In the genomic region with DNA sequence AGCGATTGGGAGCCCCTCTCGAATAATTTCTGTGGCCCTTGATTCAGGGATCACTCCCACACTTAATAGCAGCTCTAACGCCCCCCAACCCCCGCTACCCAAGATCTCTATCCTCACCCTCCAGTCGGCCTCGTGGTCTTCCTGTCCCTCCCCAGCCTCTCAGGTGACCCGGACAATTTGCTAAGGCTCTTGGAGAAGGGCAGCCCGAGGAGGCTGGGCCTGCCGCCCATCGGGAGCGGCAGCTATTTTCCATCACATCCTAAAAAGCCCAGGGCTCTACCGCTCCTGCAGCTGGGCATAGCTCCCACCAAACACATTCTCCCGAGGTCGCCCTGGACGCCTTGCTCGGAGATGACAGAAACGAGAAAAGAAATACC, we compare ENCODE assay signal across 8 cellular contexts. TPM values are rescaled to one million over a fixed set of nuclear protein-coding genes. Genes with fewer than 3 reads are reported as not detected.
DNase-seq lines count a peak whose midpoint lies in the region; ATAC-seq and TF ChIP-seq lines count a peak whose summit lies in the region.

No MANE protein-coding gene starts in this region.

- 0 out of 2 replicates have a peak overlapping the region, but pooled peaks have one; percentile 17 for H2AFZ ChIP-seq in PC-3 (ENCODE audit: low read length)

- POLR2A ChIA-PET in CD4-positive, alpha-beta memory T cell (lab: Charles Lee; ENCODE audit: partially characterized antibody), result interaction anchor here (1.2 to 4.8 kb wide), 3 partner anchors 13 to 31 kb away, joined by 3 to 41 read pairs (median 40); partner anchors contain the start of gene CSRP1
- POLR2A ChIA-PET in PC-3 (lab: Charles Lee; ENCODE audit: unreplicated experiment), result interaction anchor here (0.6 to 1.2 kb wide), 5 partner anchors 14 to 33 kb away, joined by 4 to 11 read pairs (median 7); no protein-coding TSS in a partner anchor

- intact Hi-C loops in CD4-positive, alpha-beta memory T cell (cut with micrococcal nuclease), result loop anchor here (1.0 kb wide), 1 partner anchor 33 kb away; no protein-coding TSS in a partner anchor
- intact Hi-C loops in PC-3 (cut with micrococcal nuclease), result loop anchor here (5.0 kb wide), 1 partner anchor 231 kb away; no protein-coding TSS in a partner anchor

- H3K4me2 ChIP-seq in PC-3 (ENCODE audit: low read length), result peak overlapping the region; percentile 80

- TF ChIP-seq CTCF in PC-3 (conservative IDR thresholded peaks at IDR 0.05; ENCODE audit: low read depth, low read length), result no peak
- no peak for TF ChIP-seq CTCF in neutrophil (IDR thresholded peaks at IDR 0.05)

- H3K9me2 ChIP-seq in PC-3 (replicated peaks; ENCODE audit: low read length), result no peaks in the 10 kb centered on the region

- BruUV-seq in PC-3 (replicated peaks; lab: Mats Ljungman, UMichigan), result TSS peak; percentile 100

- H3K9me3 Mint-ChIP-seq in CD4-positive, alpha-beta memory T cell, result peaks cover 0 to 2% (median 0%) of the 10 kb centered on the region in 8 donors

- H3K27ac ChIP-seq in CD4-positive, alpha-beta memory T cell (ENCODE audit: low read depth, low read length), result no peak overlapping the region
- H3K27ac ChIP-seq in PC-3 (ENCODE audit: low read length), result peak overlapping the region; percentile 72
- peak overlapping the region; percentile 75 to 98 for H3K27ac ChIP-seq in esophagus (ENCODE audit: low read depth in 2 of 2, low read length in 1 of 2)
- no peak overlapping the region for H3K27ac ChIP-seq in neutrophil

- no peaks in the 10 kb centered on the region for H4K20me1 ChIP-seq in PC-3 (ENCODE audit: low read length)

- H3K27ac Mint-ChIP-seq in CD4-positive, alpha-beta memory T cell, result peak overlapping the region in 3 of 7 donors; percentile 18 to 83 (median 52)

- CTCF ChIA-PET in CD4-positive, alpha-beta memory T cell (lab: Charles Lee; ENCODE audit: partially characterized antibody), result interaction anchor here (0.5 to 22.2 kb wide), 18 partner anchors 9 to 88 kb away, joined by 3 to 714 read pairs (median 4); partner anchors contain the start of gene CSRP1
- CTCF ChIA-PET in PC-3 (lab: Charles Lee), result interaction anchor here (1.0 to 3.9 kb wide), 5 partner anchors 19 to 45 kb away, joined by 3 to 67 read pairs (median 30); no protein-coding TSS in a partner anchor

- peak overlapping the region; percentile 52 for H3K4me3 ChIP-seq in CD4-positive, alpha-beta memory T cell (ENCODE audit: low read length in 2 of 2)
- H3K4me3 ChIP-seq in PC-3 (ENCODE audit: low read length) (peak overlapping the region; percentile 52), esophagus (ENCODE audit: low read depth in 1 of 2, low read length in 2 of 2) (peak overlapping the region in 1 of 2 donors; percentile 20), neutrophil (ENCODE audit: low read depth in 1 of 2, low read length in 1 of 2) (peak overlapping the region; percentile 64 to 65)

- peaks cover 25% of the 10 kb centered on the region for H3K4me1 ChIP-seq in CD4-positive, alpha-beta memory T cell (ENCODE audit: insufficient read depth, low read length)
- peaks cover 26% of the 10 kb centered on the region for H3K4me1 ChIP-seq in PC-3 (ENCODE audit: insufficient read depth, low read length)
- H3K4me1 ChIP-seq in esophagus (ENCODE audit: control insufficient read depth in 2 of 2, insufficient read depth in 2 of 2, low read length in 1 of 2), result peaks cover 0 to 8% of the 10 kb centered on the region in 2 donors
- H3K4me1 ChIP-seq in neutrophil (ENCODE audit: control insufficient read depth in 1 of 2, insufficient read depth in 1 of 2, low read depth in 1 of 2, low read length in 1 of 2), result peaks cover 28 to 29% of the 10 kb centered on the region in 2 experiments

- peak; percentile 3; the same call in 1 of the 2 replicates for ATAC-seq in PC-3

- H3K4me1 Mint-ChIP-seq in CD4-positive, alpha-beta memory T cell, result peaks cover 5 to 29% (median 19%) of the 10 kb centered on the region in 4 donors

- H3K9me3 ChIP-seq in CD4-positive, alpha-beta memory T cell (ENCODE audit: control insufficient read depth in 1 of 2, low read length in 2 of 2), result no peaks in the 10 kb centered on the region
- H3K9me3 ChIP-seq in PC-3 (ENCODE audit: low read length) (no peaks in the 10 kb centered on the region), esophagus (ENCODE audit: control insufficient read depth in 2 of 2, insufficient read depth in 1 of 2, low read depth in 1 of 2, low read length in 1 of 2) (no peaks in the 10 kb centered on the region), neutrophil (no peaks in the 10 kb centered on the region)

- H3K4me3 Mint-ChIP-seq in CD4-positive, alpha-beta memory T cell, result peak overlapping the region; percentile 75 to 86 (median 82)

- WGBS in esophagus, 2 donors, result 3 to 7% methylated on average over 17 of the region's 17 CpGs

- H3F3A ChIP-seq in PC-3 (ENCODE audit: low read length, unreplicated experiment), result no peaks in the 10 kb centered on the region

- peak overlapping the region; percentile 62 for H3K9ac ChIP-seq in PC-3 (ENCODE audit: low read length)

- H3K36me3 Mint-ChIP-seq in CD4-positive, alpha-beta memory T cell, result peaks cover 3 to 22% of the 10 kb centered on the region in 2 donors

- no peak for DNase-seq in CD4-positive, alpha-beta memory T cell
- DNase-seq in PC-3 (no peak), hippocampal formation (lab: John Stamatoyannopoulos, UW) (no peak), SHP77 (lab: John Stamatoyannopoulos, UW) (no peak)
- DNase-seq in activated effector memory CD4-positive, alpha-beta T cell treated with Interleukin-2 at 50 U/mL for 16 hours, result no peak
- DNase-seq in stimulated activated CD4-positive, alpha-beta T cell treated with anti-CD3 and anti-CD28 coated beads, Interleukin-1b, Interleukin-23, amount 100 ng/mL, for 48 hours, result no peak

- peaks cover 4% of the 10 kb centered on the region for H3K36me3 ChIP-seq in CD4-positive, alpha-beta memory T cell (ENCODE audit: insufficient read depth, low read length)
- peaks cover 17% of the 10 kb centered on the region for H3K36me3 ChIP-seq in PC-3 (ENCODE audit: low read depth, low read length)
- peaks cover 4 to 19% of the 10 kb centered on the region in 2 donors for H3K36me3 ChIP-seq in esophagus (ENCODE audit: control insufficient read depth in 2 of 2, insufficient read depth in 2 of 2, low read length in 1 of 2)
- peaks cover 27% of the 10 kb centered on the region for H3K36me3 ChIP-seq in neutrophil

- peaks cover 4 to 11% of the 10 kb centered on the region in 2 donors for H3K27me3 Mint-ChIP-seq in CD4-positive, alpha-beta memory T cell

- peaks cover 5% of the 10 kb centered on the region for H3K27me3 ChIP-seq in CD4-positive, alpha-beta memory T cell (ENCODE audit: insufficient read depth, low read length)
- H3K27me3 ChIP-seq in PC-3 (ENCODE audit: low read length) (no peaks in the 10 kb centered on the region), esophagus (ENCODE audit: control insufficient read depth in 1 of 2, insufficient read depth in 2 of 2, low read length in 2 of 2) (no peaks in the 10 kb centered on the region), neutrophil (peaks cover 18% of the 10 kb centered on the region)

- H3K79me2 ChIP-seq in PC-3 (ENCODE audit: low read length), result no peaks in the 10 kb centered on the region

RNA-seq across cellular contexts. Expression of gene PHLDA3, which starts 12.0 kb away (rescaled TPM):
- 1 to 10 TPM; 7.0 to 7.8 TPM for total RNA-seq in CD4-positive, alpha-beta memory T cell
- 1 to 10 TPM in 1 of 2 donors, under 1 TPM in 1; 0.30 to 1.1 TPM for polyA plus RNA-seq in CD4-positive, alpha-beta memory T cell
- 216 and 349 TPM in 2 replicates for total RNA-seq in PC-3 (2014; rRNA removed)
- 10 to 100 TPM; 40.4 to 76.9 TPM for polyA plus RNA-seq in esophagus

RNA-seq across cellular contexts. Expression of gene CSRP1, which starts 25.9 kb away (rescaled TPM):
- total RNA-seq in CD4-positive, alpha-beta memory T cell, result 10 to 100 TPM; 34.2 to 36.0 TPM
- 10 to 100 TPM; 74.6 to 79.3 TPM for polyA plus RNA-seq in CD4-positive, alpha-beta memory T cell
- total RNA-seq in PC-3 (2014; rRNA removed), result 147 and 189 TPM in 2 replicates
- 100 to 1,000 TPM; 174 to 333 TPM for polyA plus RNA-seq in esophagus

RNA-seq across cellular contexts. Expression of gene NAV1, which starts 57.9 kb away (rescaled TPM):
- total RNA-seq in CD4-positive, alpha-beta memory T cell, result 1 to 10 TPM; 4.7 TPM
- polyA plus RNA-seq in CD4-positive, alpha-beta memory T cell, result 1 to 10 TPM in 1 of 2 donors, under 1 TPM in 1; 0.29 to 2.8 TPM
- total RNA-seq in PC-3 (2014; rRNA removed), result 2.6 and 6.5 TPM in 2 replicates
- polyA plus RNA-seq in esophagus, result 1 to 10 TPM; 3.9 to 4.6 TPM

RNA-seq across cellular contexts. Expression of gene TNNI1, which starts 59.5 kb away (rescaled TPM):
- not detected for total RNA-seq in CD4-positive, alpha-beta memory T cell
- not detected for polyA plus RNA-seq in CD4-positive, alpha-beta memory T cell
- not detected in 2 replicates for total RNA-seq in PC-3 (2014; rRNA removed)
- polyA plus RNA-seq in esophagus, result under 1 TPM; 0.02 to 0.14 TPM

Comparison
In these comparisons a context has a peak if more than half of its experiments do, and no peak if none do; other contexts are left out.
1. H3K27ac ChIP-seq: peak in PC-3 (single experiment) and esophagus (2 of 2); none in CD4-positive, alpha-beta memory T cell (single experiment) and neutrophil (single experiment).
2. RNA of gene PHLDA3, which starts 12.0 kb away (total RNA-seq): 216 to 349 TPM in PC-3; 7.0 to 7.8 TPM in CD4-positive, alpha-beta memory T cell; every median in the first group is over 10 times any median in the second.